Comparison of ENCODE assay signal across 9 cellular contexts in genomic region chr20:40506567-40506966, GRCh38.
A peak's percentile ranks its signal among the peaks of the same experiment; 100 is the strongest.
DNase-seq lines count a peak whose midpoint lies in the region; ATAC-seq, FAIRE-seq and TF ChIP-seq lines count a peak whose summit lies in the region.
"Had no signal": no experiment of that assay in that cellular context is flagged by ENCODE, and none has a peak within 500 bp of the region (broad histone marks: within the 10 kb centered on the region; RNA-seq: fewer than 3 reads in every experiment).

No MANE protein-coding gene starts in this region.

- no peaks in the 10 kb centered on the region for H3K9me3 ChIP-seq in kidney (ENCODE audit: control insufficient read depth in 1 of 2, low read length in 2 of 2)

- H3K4me3 ChIP-seq in brain microvascular endothelial cell (ENCODE audit: low read depth, low read length) (no peak overlapping the region), kidney (ENCODE audit: low read length in 2 of 2) (no peak overlapping the region)

- H3K27me3 Mint-ChIP-seq in CD14-positive monocyte (ENCODE audit: low read depth in 3 of 3) = peaks cover 0 to 1% (median 0%) of the 10 kb centered on the region in 3 donors
- peaks cover 11% of the 10 kb centered on the region for H3K27me3 Mint-ChIP-seq in stimulated activated naive CD8-positive, alpha-beta T cell treated with anti-CD3 and anti-CD28 coated beads, Interleukin-15, amount 100 ng/mL, for 72 hours

- H3K27ac Mint-ChIP-seq in CD14-positive monocyte = peak overlapping the region; percentile 91 to 98 (median 95)
- H3K27ac Mint-ChIP-seq in stimulated activated naive CD8-positive, alpha-beta T cell treated with anti-CD3 and anti-CD28 coated beads, Interleukin-15, amount 100 ng/mL, for 72 hours = no peak overlapping the region
- H3K27ac Mint-ChIP-seq: brain had no signal

- peak; percentile 78 for ATAC-seq in stimulated activated naive CD8-positive, alpha-beta T cell treated with anti-CD3 and anti-CD28 coated beads, Interleukin-15, amount 100 ng/mL, for 72 hours
- no peak for ATAC-seq in GM21717 (IDR thresholded peaks at IDR 0.05; ENCODE audit: unreplicated experiment)
- no peak for ATAC-seq in HG02759 (IDR thresholded peaks at IDR 0.05; ENCODE audit: unreplicated experiment)

- no peak overlapping the region for H3K9ac ChIP-seq in kidney (ENCODE audit: low read length in 2 of 2)

- no peaks in the 10 kb centered on the region for H3K4me1 ChIP-seq in kidney (ENCODE audit: control insufficient read depth in 1 of 2, insufficient read depth in 1 of 2, low read depth in 1 of 2, low read length in 2 of 2)

- H3K36me3 Mint-ChIP-seq in CD14-positive monocyte = peaks cover 0 to 9% of the 10 kb centered on the region in 2 donors
- H3K36me3 Mint-ChIP-seq: brain had no signal

- no peaks in the 10 kb centered on the region for H3K27me3 ChIP-seq in brain microvascular endothelial cell (replicated peaks)

- DNase-seq in CD14-positive monocyte (ENCODE audit: low spot score) = peak; percentile 100
- peak; percentile 22 for DNase-seq in NCI-H2196 (lab: John Stamatoyannopoulos, UW; ENCODE audit: unreplicated experiment)
- DNase-seq in brain microvascular endothelial cell = peak; percentile 98
- DNase-seq in kidney = peak; percentile 92
- peak in 1 of 2 donors; percentile 52 for DNase-seq in stimulated activated naive CD8-positive, alpha-beta T cell treated with anti-CD3 and anti-CD28 coated beads, Interleukin-15, amount 100 ng/mL, for 72 hours
- no peak for DNase-seq in NCI-H510A (lab: John Stamatoyannopoulos, UW)

- TF ChIP-seq CTCF in CD14-positive monocyte (IDR thresholded peaks at IDR 0.05) = no peak
- TF ChIP-seq CTCF in brain microvascular endothelial cell (IDR thresholded peaks at IDR 0.05; ENCODE audit: low read depth, low read length, missing control alignments) = peak; percentile 12
- no peak for TF ChIP-seq CTCF in kidney (IDR thresholded peaks at IDR 0.05; ENCODE audit: borderline replicate concordance, extremely low read depth, insufficient read depth)

- H3K9me3 Mint-ChIP-seq in CD14-positive monocyte = no peaks in the 10 kb centered on the region
- H3K9me3 Mint-ChIP-seq in stimulated activated naive CD8-positive, alpha-beta T cell treated with anti-CD3 and anti-CD28 coated beads, Interleukin-15, amount 100 ng/mL, for 72 hours = no peaks in the 10 kb centered on the region
- H3K9me3 Mint-ChIP-seq: brain had no signal

- H3K36me3 ChIP-seq in brain microvascular endothelial cell (replicated peaks) (no peaks in the 10 kb centered on the region), kidney (ENCODE audit: control insufficient read depth in 1 of 2, insufficient read depth in 2 of 2, low read length in 2 of 2) (no peaks in the 10 kb centered on the region)

- no peak overlapping the region for H3K4me3 Mint-ChIP-seq in CD14-positive monocyte
- H3K4me3 Mint-ChIP-seq in stimulated activated naive CD8-positive, alpha-beta T cell treated with anti-CD3 and anti-CD28 coated beads, Interleukin-15, amount 100 ng/mL, for 72 hours = no peak overlapping the region
- H3K4me3 Mint-ChIP-seq: brain had no signal

- FAIRE-seq in kidney (lab: Jason Lieb, UNC) = no peak

- intact Hi-C loops in CD14-positive monocyte (cut with micrococcal nuclease) = loop anchor here (1.0 to 10.0 kb wide), 6 partner anchors 8 to 184 kb away; partner anchors contain the start of gene MAFB (in 1 of the 2)
- intact Hi-C loops in kidney (cut with DNase I) = no loop called here

- in situ Hi-C loops in brain microvascular endothelial cell (cut with HindIII; ENCODE audit: low pct_ligation_motif_present, low sequenced_read_pairs) = no loop called here

- H3K4me1 Mint-ChIP-seq in CD14-positive monocyte = peaks cover 80% of the 10 kb centered on the region
- no peaks in the 10 kb centered on the region for H3K4me1 Mint-ChIP-seq in stimulated activated naive CD8-positive, alpha-beta T cell treated with anti-CD3 and anti-CD28 coated beads, Interleukin-15, amount 100 ng/mL, for 72 hours

- H3K27ac ChIP-seq in brain microvascular endothelial cell (no peak overlapping the region), kidney (ENCODE audit: low read depth in 2 of 2, low read length in 2 of 2) (no peak overlapping the region)

Comparison
In these comparisons a context has a peak if more than half of its experiments do, and no peak if none do; other contexts are left out.
1. H3K27ac Mint-ChIP-seq: peak in CD14-positive monocyte (7 of 7); none in stimulated activated naive CD8-positive, alpha-beta T cell treated with anti-CD3 and anti-CD28 coated beads, Interleukin-15, amount 100 ng/mL, for 72 hours (0 of 2).